In genomic region chr12:7241404-7242005, GRCh38 we compare ENCODE assay signal across 22 cellular contexts. TPM values are rescaled to one million over a fixed set of nuclear protein-coding genes. Genes with fewer than 3 reads are reported as not detected.
DNase-seq lines count a peak whose midpoint lies in the region; ATAC-seq, FAIRE-seq and TF ChIP-seq lines count a peak whose summit lies in the region.
"Had no signal": no experiment of that assay in that cellular context is flagged by ENCODE, and none has a peak within 500 bp of the region (broad histone marks: within the 10 kb centered on the region; RNA-seq: fewer than 3 reads in every experiment).

No MANE protein-coding gene starts in this region.

- H3K27me3 ChIP-seq in astrocyte (ENCODE audit: insufficient read depth, low read length) (no peaks in the 10 kb centered on the region), foreskin keratinocyte (peaks cover 5% of the 10 kb centered on the region)
- H3K27me3 ChIP-seq: body of pancreas, Peyer's patch, upper lobe of left lung had no signal

- no peak overlapping the region for H3K4me2 ChIP-seq in astrocyte (ENCODE audit: low read length)

- H3K4me3 ChIP-seq in AG10803 (ENCODE audit: low read length) (no peak overlapping the region), astrocyte (ENCODE audit: insufficient read depth, low read depth, low read length) (no peak overlapping the region)
- H3K4me3 ChIP-seq: body of pancreas, Peyer's patch, upper lobe of left lung had no signal

- H3K36me3 ChIP-seq in astrocyte (ENCODE audit: insufficient read depth, low read length), result no peaks in the 10 kb centered on the region
- H3K36me3 ChIP-seq: Peyer's patch, upper lobe of left lung had no signal

- FAIRE-seq in astrocyte (lab: Jason Lieb, UNC), result peak; percentile 59
- FAIRE-seq: kidney had no signal

- no peak overlapping the region for H3K9ac ChIP-seq in astrocyte (ENCODE audit: low read length)

- H3K36me3 Mint-ChIP-seq in astrocyte (ENCODE audit: low read depth, unreplicated experiment) (no peaks in the 10 kb centered on the region), osteocyte (ENCODE audit: unreplicated experiment) (no peaks in the 10 kb centered on the region)

- H3K4me3 Mint-ChIP-seq in astrocyte (ENCODE audit: unreplicated experiment) (no peak overlapping the region), osteocyte (ENCODE audit: unreplicated experiment) (no peak overlapping the region)
- H3K4me3 Mint-ChIP-seq: activated B cell treated with CpG ODN at 0.5 μM for 24 hours had no signal

- in situ Hi-C loops in GM13976 (cut with MboI; ENCODE audit: low sequenced_read_pairs, unreplicated experiment), result no loop called here

- no peaks in the 10 kb centered on the region for H3K27me3 Mint-ChIP-seq in astrocyte (ENCODE audit: low read depth, unreplicated experiment)
- H3K27me3 Mint-ChIP-seq in osteocyte (ENCODE audit: unreplicated experiment), result peaks cover 6% of the 10 kb centered on the region

- no peaks in the 10 kb centered on the region for H3K79me2 ChIP-seq in astrocyte (ENCODE audit: insufficient read depth, low read length)

- no peaks in the 10 kb centered on the region for H4K20me1 ChIP-seq in astrocyte (ENCODE audit: insufficient read depth, low read length)

- H3K27ac ChIP-seq in astrocyte (ENCODE audit: low read depth, low read length) (no peak overlapping the region), foreskin keratinocyte (no peak overlapping the region)
- H3K27ac ChIP-seq: body of pancreas, Peyer's patch, upper lobe of left lung had no signal

- ATAC-seq in foreskin keratinocyte, result peak; percentile 95
- ATAC-seq in GM21360 (IDR thresholded peaks at IDR 0.05; ENCODE audit: unreplicated experiment), result no peak
- ATAC-seq: body of pancreas, sciatic nerve had no signal

- H3K9me3 Mint-ChIP-seq in astrocyte (ENCODE audit: unreplicated experiment) (no peaks in the 10 kb centered on the region), osteocyte (ENCODE audit: unreplicated experiment) (no peaks in the 10 kb centered on the region)

- DNase-seq in AG10803 (ENCODE audit: low read depth), result peak; percentile 78
- DNase-seq in HS-27A (ENCODE audit: low read depth), result peak; percentile 9
- peak; percentile 16 for DNase-seq in astrocyte (ENCODE audit: low read depth)
- DNase-seq in foreskin keratinocyte, result peak; percentile 62 to 89
- no peak for DNase-seq in activated CD4-positive, alpha-beta T cell treated with anti-CD3 and anti-CD28 coated beads, Interleukin-2, amount 50 U/mL, for 1 hour
- no peak for DNase-seq in osteocyte (ENCODE audit: extremely low spot score, unreplicated experiment)
- DNase-seq in GM13976 (ENCODE audit: low spot score), result no peak
- DNase-seq: activated B cell treated with CpG ODN at 0.5 μM for 24 hours; activated naive CD4-positive, alpha-beta T cell treated with Interleukin-2 at 50 U/mL for 16 hours; body of pancreas; effector CD8-positive, alpha-beta T cell; Karpas-422; kidney; midbrain; NCI-H2029; NCI-H69; occipital lobe; Peyer's patch; SW 1271; upper lobe of left lung had no signal

- peak overlapping the region; percentile 68 for H3K27ac Mint-ChIP-seq in astrocyte (ENCODE audit: unreplicated experiment)
- H3K27ac Mint-ChIP-seq in osteocyte (ENCODE audit: unreplicated experiment), result no peak overlapping the region
- H3K27ac Mint-ChIP-seq: activated B cell treated with CpG ODN at 0.5 μM for 24 hours had no signal

- H3K4me1 Mint-ChIP-seq in astrocyte (ENCODE audit: low read depth, unreplicated experiment) (peaks cover 14% of the 10 kb centered on the region), osteocyte (ENCODE audit: unreplicated experiment) (no peaks in the 10 kb centered on the region)
- H3K4me1 Mint-ChIP-seq: activated B cell treated with CpG ODN at 0.5 μM for 24 hours had no signal

- no peaks in the 10 kb centered on the region for H3K9me3 ChIP-seq in astrocyte (ENCODE audit: insufficient read depth, low read depth, low read length)
- H3K9me3 ChIP-seq: body of pancreas had no signal

- H2AFZ ChIP-seq in astrocyte (ENCODE audit: low read depth, low read length), result no peak overlapping the region

- no peaks in the 10 kb centered on the region for H3K4me1 ChIP-seq in astrocyte (ENCODE audit: insufficient read depth, low read length)
- H3K4me1 ChIP-seq in foreskin keratinocyte, result peaks cover 5% of the 10 kb centered on the region
- H3K4me1 ChIP-seq: body of pancreas, Peyer's patch, upper lobe of left lung had no signal

- TF ChIP-seq CTCF in AG10803 (conservative IDR thresholded peaks at IDR 0.05; ENCODE audit: low read length) (no peak), astrocyte (IDR thresholded peaks at IDR 0.05; ENCODE audit: insufficient read depth, low read depth, low read length) (no peak), foreskin keratinocyte (conservative IDR thresholded peaks at IDR 0.05) (no peak), osteocyte (IDR thresholded peaks at IDR 0.05) (no peak), GM13976 (IDR thresholded peaks at IDR 0.05; ENCODE audit: borderline replicate concordance, control extremely low read depth, extremely low read depth, insufficient read depth, missing control alignments) (no peak)

RNA-seq across cellular contexts. Expression of gene PEX5, which starts 52.0 kb away (rescaled TPM):
- 21.5 and 22.5 TPM in 2 replicates for total RNA-seq in astrocyte
- total RNA-seq in foreskin keratinocyte, result 20.1 and 23.3 TPM in 2 replicates
- 10.6 and 12.6 TPM in 2 replicates for polyA plus RNA-seq in foreskin keratinocyte
- total RNA-seq in osteocyte, result 30.8 and 31.1 TPM in 2 replicates

Comparison
In these comparisons a context has a peak if more than half of its experiments do, and no peak if none do; other contexts are left out.
1. DNase-seq: peak in AG10803 (single experiment), HS-27A (single experiment), astrocyte (single experiment) and foreskin keratinocyte (2 of 2); none in activated CD4-positive, alpha-beta T cell treated with anti-CD3 and anti-CD28 coated beads, Interleukin-2, amount 50 U/mL, for 1 hour (single experiment), osteocyte (single experiment) and GM13976 (single experiment).